In the genomic region with DNA sequence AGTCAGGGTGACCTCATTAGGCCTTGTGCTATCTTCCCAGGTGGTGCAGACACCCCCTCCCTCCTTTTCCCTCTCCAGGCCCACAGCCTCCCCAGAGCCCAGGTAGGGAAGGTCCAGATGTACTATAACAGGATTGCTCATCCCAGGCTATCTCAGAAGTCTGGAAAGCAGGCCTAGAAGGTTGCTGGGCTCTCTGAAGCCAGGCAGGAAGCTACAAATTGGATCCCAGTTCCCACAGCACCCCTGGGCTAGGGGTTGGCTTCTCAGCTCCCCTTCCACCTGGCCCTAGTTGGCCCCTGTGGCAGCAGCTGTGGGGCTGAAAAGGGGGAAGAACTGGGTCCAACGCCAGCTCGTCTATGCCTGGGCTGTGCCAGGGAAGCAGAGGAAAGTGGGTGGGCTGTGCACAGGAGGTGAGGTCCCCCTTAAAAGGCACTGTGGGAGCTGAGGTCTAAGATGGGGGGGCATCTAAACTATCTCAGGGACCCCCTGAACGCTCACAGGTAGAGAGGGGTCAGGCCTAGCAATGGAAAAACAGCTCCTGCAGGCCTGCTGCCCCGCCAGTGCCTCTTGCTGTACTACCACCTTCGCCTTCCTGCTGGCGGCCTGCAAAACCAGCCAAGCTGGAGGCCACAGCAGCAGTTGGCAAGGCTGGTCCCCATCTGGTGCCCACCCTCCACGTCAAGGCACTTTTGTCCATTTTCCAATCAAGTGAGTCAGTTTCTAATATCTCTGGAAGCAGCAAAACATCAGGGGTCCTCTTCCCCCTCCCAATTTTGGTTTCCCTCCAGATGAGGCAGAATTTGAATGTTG, we compare ENCODE assay signal across 15 cellular contexts. TPM values are rescaled to one million over a fixed set of nuclear protein-coding genes. Genes with fewer than 3 reads are reported as not detected.
DNase-seq lines count a peak whose midpoint lies in the region; ATAC-seq, FAIRE-seq and TF ChIP-seq lines count a peak whose summit lies in the region.
"Had no signal": no experiment of that assay in that cellular context is flagged by ENCODE, and none has a peak within 500 bp of the region (broad histone marks: within the 10 kb centered on the region; RNA-seq: fewer than 3 reads in every experiment).

No MANE protein-coding gene starts in this region.

- intact Hi-C loops in natural killer cell (cut with micrococcal nuclease): no loop called here
- intact Hi-C loops in GM12878 (cut with micrococcal nuclease; ENCODE audit: unreplicated experiment): no loop called here

- no peaks in the 10 kb centered on the region for H3K9me3 Mint-ChIP-seq in natural killer cell treated with Interleukin-12 subunit alpha and Interleukin-12 subunit beta and Interleukin-15 and Interleukin-18, amount 100 ng/mL, for 72 hours
- no peaks in the 10 kb centered on the region for H3K9me3 Mint-ChIP-seq in natural killer cell
- H3K9me3 Mint-ChIP-seq: activated naive CD8-positive, alpha-beta T cell treated with anti-CD3 and anti-CD28 coated beads, Interleukin-2, amount 10 ng/mL, durations not matched to agents 7 days and 5 days; neural crest cell; WTC11 had no signal

- H3K4me3 Mint-ChIP-seq in natural killer cell treated with Interleukin-12 subunit alpha and Interleukin-12 subunit beta and Interleukin-15 and Interleukin-18, amount 100 ng/mL, for 72 hours: no peak overlapping the region
- H3K4me3 Mint-ChIP-seq in natural killer cell: no peak overlapping the region
- H3K4me3 Mint-ChIP-seq: activated naive CD8-positive, alpha-beta T cell treated with anti-CD3 and anti-CD28 coated beads, Interleukin-2, amount 10 ng/mL, durations not matched to agents 7 days and 5 days; neural crest cell; WTC11 had no signal

- H3K27me3 Mint-ChIP-seq in natural killer cell treated with Interleukin-12 subunit alpha and Interleukin-12 subunit beta and Interleukin-15 and Interleukin-18, amount 100 ng/mL, for 72 hours: no peaks in the 10 kb centered on the region
- H3K27me3 Mint-ChIP-seq in natural killer cell (ENCODE audit: low read depth in 2 of 2): no peaks in the 10 kb centered on the region
- H3K27me3 Mint-ChIP-seq: activated naive CD8-positive, alpha-beta T cell treated with anti-CD3 and anti-CD28 coated beads, Interleukin-2, amount 10 ng/mL, durations not matched to agents 7 days and 5 days had no signal

- no peaks in the 10 kb centered on the region for H3K79me2 ChIP-seq in GM12878 (ENCODE audit: control insufficient read depth, insufficient read depth, low read length)

- POLR2A ChIA-PET in GM12878 (lab: Charles Lee): no interaction called here

- TF ChIP-seq RAD21 in GM12878 (IDR thresholded peaks at IDR 0.05; ENCODE audit: insufficient read depth, low read depth, low read length): no peak

- RAD21 ChIA-PET in GM12878 (lab: Charles Lee; ENCODE audit: unreplicated experiment): no interaction called here

- TF ChIP-seq EP300 in GM12878 (IDR thresholded peaks at IDR 0.05; ENCODE audit: borderline replicate concordance in 1 of 2, control insufficient read depth in 1 of 2, low read depth in 2 of 2, low read length in 2 of 2) (no peak), upper lobe of left lung (IDR thresholded peaks at IDR 0.05) (no peak)

- no peak overlapping the region for H3K9ac ChIP-seq in GM12878 (ENCODE audit: control insufficient read depth, insufficient read depth, low read length)

- H3K27me3 ChIP-seq in GM12878 (replicated peaks in 1 of 2; ENCODE audit: control insufficient read depth in 2 of 2, insufficient read depth in 2 of 2, low read length in 1 of 2) (no peaks in the 10 kb centered on the region), upper lobe of left lung (no peaks in the 10 kb centered on the region)
- H3K27me3 ChIP-seq: testis had no signal

- H3K4me1 Mint-ChIP-seq in natural killer cell treated with Interleukin-12 subunit alpha and Interleukin-12 subunit beta and Interleukin-15 and Interleukin-18, amount 100 ng/mL, for 72 hours (ENCODE audit: low read depth in 2 of 2): peaks cover 0 to 11% of the 10 kb centered on the region in 2 donors
- H3K4me1 Mint-ChIP-seq in natural killer cell: peaks cover 0 to 8% of the 10 kb centered on the region in 2 donors

- ATAC-seq in natural killer cell treated with Interleukin-12 subunit alpha and Interleukin-12 subunit beta and Interleukin-15 and Interleukin-18, amount 100 ng/mL, for 72 hours: no peak
- ATAC-seq in natural killer cell (no peak), GM12878 (no peak), upper lobe of left lung (ENCODE audit: low FRiP score in 2 of 2) (no peak), GM18909 (IDR thresholded peaks at IDR 0.05; ENCODE audit: poor library complexity, unreplicated experiment) (no peak)
- ATAC-seq: WTC11 had no signal

- SMC1A ChIA-PET in GM12878 (lab: Charles Lee; ENCODE audit: uncharacterized antibody, unreplicated experiment): interaction anchor here (1.6 kb wide), 1 partner anchor 12 kb away, joined by 3 read pairs; no protein-coding TSS in a partner anchor

- peaks cover 27 to 30% of the 10 kb centered on the region in 2 experiments for H3K36me3 ChIP-seq in GM12878 (ENCODE audit: control insufficient read depth in 2 of 2, insufficient read depth in 2 of 2, low read length in 1 of 2)
- H3K36me3 ChIP-seq in upper lobe of left lung: peaks cover 0 to 46% (median 25%) of the 10 kb centered on the region in 4 donors

- H3K36me3 Mint-ChIP-seq in natural killer cell treated with Interleukin-12 subunit alpha and Interleukin-12 subunit beta and Interleukin-15 and Interleukin-18, amount 100 ng/mL, for 72 hours: peaks cover 11% of the 10 kb centered on the region
- peaks cover 9% of the 10 kb centered on the region for H3K36me3 Mint-ChIP-seq in natural killer cell

- H4K20me1 ChIP-seq in GM12878 (ENCODE audit: control insufficient read depth, insufficient read depth): no peaks in the 10 kb centered on the region

- H3K27ac Mint-ChIP-seq in natural killer cell treated with Interleukin-12 subunit alpha and Interleukin-12 subunit beta and Interleukin-15 and Interleukin-18, amount 100 ng/mL, for 72 hours: peak overlapping the region; percentile 43 to 54
- no peak overlapping the region for H3K27ac Mint-ChIP-seq in natural killer cell
- H3K27ac Mint-ChIP-seq: WTC11 had no signal

- H3K4me1 ChIP-seq in GM12878 (ENCODE audit: control insufficient read depth, insufficient read depth, low read length): no peaks in the 10 kb centered on the region
- H3K4me1 ChIP-seq in upper lobe of left lung: no peaks in the 10 kb centered on the region
- H3K4me1 ChIP-seq: testis had no signal

- BruUV-seq in GM12878 (replicated peaks; lab: Mats Ljungman, UMichigan): TSS peak; percentile 24

- no peak overlapping the region for H3K4me3 ChIP-seq in GM12878
- no peak overlapping the region for H3K4me3 ChIP-seq in upper lobe of left lung
- H3K4me3 ChIP-seq: testis had no signal

- H3K27ac ChIP-seq in GM12878 (ENCODE audit: control insufficient read depth, insufficient read depth) (no peak overlapping the region), upper lobe of left lung (no peak overlapping the region)
- H3K27ac ChIP-seq: testis had no signal

- TF ChIP-seq POLR2A in GM12878 (IDR thresholded peaks at IDR 0.05; ENCODE audit: low read depth, low read length): peak; percentile 56
- no peak for TF ChIP-seq POLR2A in upper lobe of left lung (IDR thresholded peaks at IDR 0.05)

- CTCF ChIA-PET in GM12878 (lab: Yijun Ruan, JAX): no interaction called here

- no peaks in the 10 kb centered on the region for H3K9me3 ChIP-seq in GM12878 (replicated peaks; ENCODE audit: control insufficient read depth, insufficient read depth, low read length)
- no peaks in the 10 kb centered on the region for H3K9me3 ChIP-seq in upper lobe of left lung
- H3K9me3 ChIP-seq: testis had no signal

- DNase-seq in natural killer cell treated with Interleukin-12 subunit alpha and Interleukin-12 subunit beta and Interleukin-15 and Interleukin-18, amount 100 ng/mL, for 72 hours (ENCODE audit: low spot score): no peak
- no peak for DNase-seq in natural killer cell
- DNase-seq in NCI-H446 (lab: John Stamatoyannopoulos, UW): peak; percentile 71 to 91
- no peak for DNase-seq in GM12878 (ENCODE audit: low read depth, low spot score)
- DNase-seq in upper lobe of left lung: no peak
- DNase-seq in NCI-H1105 (lab: John Stamatoyannopoulos, UW): no peak
- DNase-seq: activated naive CD8-positive, alpha-beta T cell treated with anti-CD3 and anti-CD28 coated beads, Interleukin-2, amount 10 ng/mL, durations not matched to agents 7 days and 5 days; hippocampal formation; mesendoderm; NCI-H226; SIG-M5; testis had no signal

- in situ Hi-C loops in GM12878 (cut with MboI): no loop called here

- no peak for FAIRE-seq in GM12878 (lab: Jason Lieb, UNC)

- no peak overlapping the region for H3K4me2 ChIP-seq in GM12878 (ENCODE audit: control insufficient read depth, insufficient read depth)

- WGBS in GM12878 (ENCODE audit: insufficient coverage, insufficient replicate concordance, low lambda C conversion rate, missing lambda C conversion rate): over 99% methylated on average over 7 of the region's 7 CpGs
- 87 to 89% methylated on average over 6 to 7 of the region's 7 CpGs for WGBS in upper lobe of left lung, 2 donors

- no peak overlapping the region for H2AFZ ChIP-seq in GM12878 (ENCODE audit: control insufficient read depth, low read depth, low read length)

- no peak for TF ChIP-seq CTCF in natural killer cell (IDR thresholded peaks at IDR 0.05)
- no peak for TF ChIP-seq CTCF in GM12878 (IDR thresholded peaks at IDR 0.05 in 2 of 3, conservative IDR thresholded peaks at IDR 0.05 in 1 of 3; ENCODE audit: control insufficient read depth in 2 of 3, extremely low read depth in 1 of 3, insufficient read depth in 1 of 3, low read depth in 3 of 3, low read length in 3 of 3)
- TF ChIP-seq CTCF in upper lobe of left lung (IDR thresholded peaks at IDR 0.05): no peak

RNA-seq across cellular contexts. Expression of a gene that starts 13.3 kb away (rescaled TPM):
- total RNA-seq in natural killer cell treated with Interleukin-12 subunit alpha and Interleukin-12 subunit beta and Interleukin-15 and Interleukin-18, amount 100 ng/mL, for 72 hours: 10 to 100 TPM; 59.5 to 70.4 TPM
- total RNA-seq in natural killer cell (10 to 100 TPM; 24.6 to 41.2 (median 37.1) TPM), GM12878 (2014; rRNA removed) (19.9 and 20.8 TPM in 2 replicates), GM12878 (2014; rRNA removed; fragmentation: Illumina TruSeq; extraction: Trizol) (20.9 and 23.1 TPM in 2 replicates), GM12878 (2021) (34.4 and 47.7 TPM in 2 replicates), upper lobe of left lung (10 to 100 TPM; 11.4 to 56.8 (median 40.1) TPM)
- total RNA-seq in GM12878 (2013; cell fraction: nucleolus; rRNA removed): 17.9 and 18.6 TPM in 2 replicates
- polyA plus RNA-seq in GM12878 (2011; ENCODE audit: low read depth): 7.3 TPM
- polyA plus RNA-seq in GM12878 (2011; rRNA removed) (19.0 and 26.6 TPM in 2 replicates), GM12878 (2014; fragmentation: Illumina TruSeq; extraction: Trizol) (31.8 and 41.4 TPM in 2 replicates), GM12878 (2014; fragmentation: Nextera tagmentation; extraction: Ambion mirVana) (10 to 100 TPM in 1 of 2 experiments, 1 to 10 TPM in 1; 8.8 to 11.4 TPM), GM12878 (2014; rRNA removed) (21.6 and 27.1 TPM in 2 replicates), GM12878 (2016; fragmentation: Nextera tagmentation; extraction: Ambion mirVana) (10 to 100 TPM; 35.9 to 40.4 TPM)
- polyA plus RNA-seq in GM12878 (2011; cell fraction: cytosol; rRNA removed): 9.0 and 9.6 TPM in 2 replicates
- polyA plus RNA-seq in GM12878 (2011; cell fraction: nucleus; rRNA removed): 4.9 and 7.6 TPM in 2 replicates
- 11.2 and 13.3 TPM in 2 replicates for polyA plus RNA-seq in GM12878 (2012)
- polyA minus RNA-seq in GM12878 (2011; rRNA and poly(A)+ RNA removed): 9.0 and 10.4 TPM in 2 replicates
- 10.7 and 19.0 TPM in 2 replicates for polyA minus RNA-seq in GM12878 (2011; cell fraction: cytosol; rRNA and poly(A)+ RNA removed)
- polyA minus RNA-seq in GM12878 (2011; cell fraction: nucleus; rRNA and poly(A)+ RNA removed): 5.8 and 6.3 TPM in 2 replicates

RNA-seq across cellular contexts. Expression of a gene that starts 21.0 kb away (rescaled TPM):
- total RNA-seq in natural killer cell treated with Interleukin-12 subunit alpha and Interleukin-12 subunit beta and Interleukin-15 and Interleukin-18, amount 100 ng/mL, for 72 hours: 100 to 1,000 TPM in 1 of 2 donors, 10 to 100 TPM in 1; 97.4 to 177 TPM
- total RNA-seq in natural killer cell (10 to 100 TPM; 34.1 to 54.0 (median 47.8) TPM), GM12878 (2014; rRNA removed) (74.9 and 81.1 TPM in 2 replicates), GM12878 (2014; rRNA removed; fragmentation: Illumina TruSeq; extraction: Trizol) (63.1 and 74.8 TPM in 2 replicates), GM12878 (2021) (116 and 133 TPM in 2 replicates), upper lobe of left lung (10 to 100 TPM in 5 of 6 donors, 1 to 10 TPM in 1; 8.0 to 42.4 (median 19.2) TPM)
- 127 and 130 TPM in 2 replicates for total RNA-seq in GM12878 (2013; cell fraction: nucleolus; rRNA removed)
- polyA plus RNA-seq in GM12878 (2011; ENCODE audit: low read depth): 38.7 TPM
- polyA plus RNA-seq in GM12878 (2011; rRNA removed) (45.5 and 71.1 TPM in 2 replicates), GM12878 (2014; fragmentation: Illumina TruSeq; extraction: Trizol) (64.7 and 94.2 TPM in 2 replicates), GM12878 (2014; fragmentation: Nextera tagmentation; extraction: Ambion mirVana) (10 to 100 TPM; 26.0 to 50.2 TPM), GM12878 (2014; rRNA removed) (98.6 and 106 TPM in 2 replicates), GM12878 (2016; fragmentation: Nextera tagmentation; extraction: Ambion mirVana) (100 to 1,000 TPM in 1 of 2 experiments, 10 to 100 TPM in 1; 97.9 to 113 TPM)
- 118 and 119 TPM in 2 replicates for polyA plus RNA-seq in GM12878 (2011; cell fraction: cytosol; rRNA removed)
- 334 and 350 TPM in 2 replicates for polyA plus RNA-seq in GM12878 (2011; cell fraction: nucleus; rRNA removed)
- polyA plus RNA-seq in GM12878 (2012): 63.6 and 78.6 TPM in 2 replicates
- 85.9 and 103 TPM in 2 replicates for polyA minus RNA-seq in GM12878 (2011; rRNA and poly(A)+ RNA removed)
- polyA minus RNA-seq in GM12878 (2011; cell fraction: cytosol; rRNA and poly(A)+ RNA removed): 31.7 and 47.3 TPM in 2 replicates
- 69.5 and 128 TPM in 2 replicates for polyA minus RNA-seq in GM12878 (2011; cell fraction: nucleus; rRNA and poly(A)+ RNA removed)

Comparison
In these comparisons a context has a peak if more than half of its experiments do, and no peak if none do; other contexts are left out.
1. H3K27ac Mint-ChIP-seq: peak in natural killer cell treated with Interleukin-12 subunit alpha and Interleukin-12 subunit beta and Interleukin-15 and Interleukin-18, amount 100 ng/mL, for 72 hours (2 of 2); none in natural killer cell (0 of 2).
2. DNase-seq: peak in NCI-H446 (2 of 2); none in natural killer cell treated with Interleukin-12 subunit alpha and Interleukin-12 subunit beta and Interleukin-15 and Interleukin-18, amount 100 ng/mL, for 72 hours (single experiment), natural killer cell (single experiment), GM12878 (single experiment), upper lobe of left lung (0 of 2) and NCI-H1105 (single experiment).